33 cellular contexts compared by ENCODE assay signal in genomic region chr3:154668187-154668586, GRCh38.
"Had no signal": no experiment of that assay in that cellular context is flagged by ENCODE, and none has a peak within 500 bp of the region (broad histone marks: within the 10 kb centered on the region; RNA-seq: fewer than 3 reads in every experiment).

No MANE protein-coding gene starts in this region.

- ATAC-seq: activated CD4-positive, alpha-beta T cell treated with anti-CD3 and anti-CD28 coated beads for 36 hours; activated CD8-positive, alpha-beta memory T cell treated with anti-CD3 and anti-CD28 coated beads, Interleukin-2, amount 10 ng/mL, durations not matched to agents 7 days and 5 days; activated CD8-positive, alpha-beta T cell treated with anti-CD3 and anti-CD28 coated beads, Interleukin-2, amount 10 ng/mL, durations not matched to agents 7 days and 5 days; activated naive CD8-positive, alpha-beta T cell treated with anti-CD3 and anti-CD28 coated beads, Interleukin-2, amount 50 U/mL, for 24 hours; body of pancreas; effector memory CD8-positive, alpha-beta T cell; foreskin keratinocyte; gastrocnemius medialis; T-helper 17 cell had no signal

- H3K4me1 ChIP-seq: adrenal gland, body of pancreas, esophagus muscularis mucosa, foreskin keratinocyte, gastrocnemius medialis had no signal

- H3K4me1 Mint-ChIP-seq: activated CD4-positive, alpha-beta T cell treated with anti-CD3 and anti-CD28 coated beads for 36 hours; activated CD4-positive, alpha-beta T cell treated with anti-CD3 and anti-CD28 coated beads, Interleukin-2, amount 10 ng/mL, durations not matched to agents 24 days and 14 days; activated CD8-positive, alpha-beta memory T cell treated with anti-CD3 and anti-CD28 coated beads, Interleukin-2, amount 10 ng/mL, durations not matched to agents 7 days and 5 days; activated naive CD4-positive, alpha-beta T cell treated with anti-CD3 and anti-CD28 coated beads, Interleukin-2, amount 50 U/mL, for 24 hours; activated naive CD8-positive, alpha-beta T cell treated with anti-CD3 and anti-CD28 coated beads for 36 hours; activated naive CD8-positive, alpha-beta T cell treated with anti-CD3 and anti-CD28 coated beads, Interleukin-2, amount 50 U/mL, for 24 hours; T-helper 17 cell had no signal

- H3K27ac Mint-ChIP-seq: activated CD4-positive, alpha-beta memory T cell treated with anti-CD3 and anti-CD28 coated beads for 36 hours; activated CD4-positive, alpha-beta T cell treated with anti-CD3 and anti-CD28 coated beads for 36 hours; activated CD4-positive, alpha-beta T cell treated with anti-CD3 and anti-CD28 coated beads, Interleukin-2, amount 10 ng/mL, durations not matched to agents 24 days and 14 days; activated CD8-positive, alpha-beta memory T cell treated with anti-CD3 and anti-CD28 coated beads, Interleukin-2, amount 10 ng/mL, durations not matched to agents 7 days and 5 days; activated CD8-positive, alpha-beta T cell treated with anti-CD3 and anti-CD28 coated beads, Interleukin-2, amount 10 ng/mL, durations not matched to agents 7 days and 5 days; activated naive CD4-positive, alpha-beta T cell treated with anti-CD3 and anti-CD28 coated beads for 36 hours; activated naive CD4-positive, alpha-beta T cell treated with anti-CD3 and anti-CD28 coated beads, Interleukin-2, amount 50 U/mL, for 24 hours; activated naive CD8-positive, alpha-beta T cell treated with anti-CD3 and anti-CD28 coated beads for 36 hours; activated naive CD8-positive, alpha-beta T cell treated with anti-CD3 and anti-CD28 coated beads, Interleukin-2, amount 50 U/mL, for 24 hours; activated T-helper 1 cell treated with anti-CD3 and anti-CD28 coated beads, Interleukin-12 subunit alpha, Interleukin-12 subunit beta, Interleukin-2, Interleukin-4 antibody, amounts not matched to agents 30 ng/mL and 10 ng/mL and 1 ng/mL, durations not matched to agents 14 hours and 24 hours and 36 hours; activated T-helper 2 cell treated with anti-CD3 and anti-CD28 coated beads, Interferon-gamma antibody, Interleukin-2, Interleukin-4, amounts not matched to agents 10 μg/mL and 5 μg/mL and 100 μg/mL, durations not matched to agents 14 hours and 24 hours and 36 hours; effector memory CD8-positive, alpha-beta T cell; T-helper 17 cell; T-helper 2 cell treated with Interferon-gamma antibody and Interleukin-4, amounts not matched to agents 5 μg/mL and 100 μg/mL, for 36 hours had no signal

- H3K27me3 ChIP-seq: adrenal gland, body of pancreas, esophagus muscularis mucosa, foreskin keratinocyte, gastrocnemius medialis had no signal

- H3K4me3 ChIP-seq: adrenal gland, body of pancreas, esophagus muscularis mucosa, gastrocnemius medialis had no signal

- H3K9me3 Mint-ChIP-seq: activated CD4-positive, alpha-beta T cell treated with anti-CD3 and anti-CD28 coated beads, Interleukin-2, amount 10 ng/mL, durations not matched to agents 24 days and 14 days; activated T-helper 1 cell treated with anti-CD3 and anti-CD28 coated beads, Interleukin-12 subunit alpha, Interleukin-12 subunit beta, Interleukin-2, Interleukin-4 antibody, amounts not matched to agents 30 ng/mL and 10 ng/mL and 1 ng/mL, durations not matched to agents 14 hours and 24 hours and 36 hours; activated T-helper 2 cell treated with anti-CD3 and anti-CD28 coated beads, Interferon-gamma antibody, Interleukin-2, Interleukin-4, amounts not matched to agents 10 μg/mL and 5 μg/mL and 100 μg/mL, durations not matched to agents 14 hours and 24 hours and 36 hours; T-helper 2 cell treated with Interferon-gamma antibody and Interleukin-4, amounts not matched to agents 5 μg/mL and 100 μg/mL, for 36 hours had no signal

- DNase-seq: activated CD4-positive, alpha-beta memory T cell treated with anti-CD3 and anti-CD28 coated beads for 36 hours; activated CD4-positive, alpha-beta T cell treated with anti-CD3 and anti-CD28 coated beads for 36 hours; activated CD4-positive, alpha-beta T cell treated with anti-CD3 and anti-CD28 coated beads, Interleukin-2, amount 10 ng/mL, durations not matched to agents 24 days and 14 days; activated CD4-positive, CD25-positive, alpha-beta regulatory T cell; activated CD4-positive, CD25-positive, alpha-beta regulatory T cell treated with anti-CD3 and anti-CD28 coated beads, Interleukin-2, amount 50 U/mL, for 72 hours; activated CD8-positive, alpha-beta memory T cell treated with anti-CD3 and anti-CD28 coated beads, Interleukin-2, amount 10 ng/mL, durations not matched to agents 7 days and 5 days; activated CD8-positive, alpha-beta memory T cell treated with anti-CD3 and anti-CD28 coated beads, Interleukin-2, amount 50 U/mL, for 4 hours; activated CD8-positive, alpha-beta T cell treated with anti-CD3 and anti-CD28 coated beads, Interleukin-2, amount 10 ng/mL, durations not matched to agents 7 days and 5 days; activated effector memory CD4-positive, alpha-beta T cell treated with anti-CD3 and anti-CD28 coated beads, Interleukin-2, amount 50 U/mL, for 16 hours; activated naive CD4-positive, alpha-beta T cell treated with anti-CD3 and anti-CD28 coated beads for 36 hours; activated naive CD8-positive, alpha-beta T cell treated with anti-CD3 and anti-CD28 coated beads for 36 hours; activated naive CD8-positive, alpha-beta T cell treated with anti-CD3 and anti-CD28 coated beads, Interleukin-2, amount 50 U/mL, for 24 hours; activated T-cell treated with anti-CD3 and anti-CD28 coated beads, Interleukin-2, amount 50 U/mL, for 1 hour; activated T-cell treated with anti-CD3 and anti-CD28 coated beads, Interleukin-2, amount 50 U/mL, for 48 hours; adrenal gland; amygdala; aorta; body of pancreas; caudate nucleus; cortex of kidney; dermis blood vessel endothelial cell; effector CD4-positive, alpha-beta T cell; effector memory CD8-positive, alpha-beta T cell; erythroblast; foreskin keratinocyte; gastrocnemius medialis; T-helper 17 cell; T1000 had no signal

- H3K36me3 Mint-ChIP-seq: activated CD4-positive, alpha-beta memory T cell treated with anti-CD3 and anti-CD28 coated beads for 36 hours; activated CD8-positive, alpha-beta memory T cell treated with anti-CD3 and anti-CD28 coated beads, Interleukin-2, amount 10 ng/mL, durations not matched to agents 7 days and 5 days; activated naive CD4-positive, alpha-beta T cell treated with anti-CD3 and anti-CD28 coated beads, Interleukin-2, amount 50 U/mL, for 24 hours; activated naive CD8-positive, alpha-beta T cell treated with anti-CD3 and anti-CD28 coated beads for 36 hours had no signal

- H3K27ac ChIP-seq: adrenal gland, body of pancreas, esophagus muscularis mucosa, foreskin keratinocyte, gastrocnemius medialis had no signal

- H3K27me3 Mint-ChIP-seq: activated CD4-positive, alpha-beta memory T cell treated with anti-CD3 and anti-CD28 coated beads for 36 hours; activated CD4-positive, alpha-beta T cell treated with anti-CD3 and anti-CD28 coated beads for 36 hours; activated CD4-positive, alpha-beta T cell treated with anti-CD3 and anti-CD28 coated beads, Interleukin-2, amount 10 ng/mL, durations not matched to agents 24 days and 14 days; activated CD8-positive, alpha-beta memory T cell treated with anti-CD3 and anti-CD28 coated beads, Interleukin-2, amount 10 ng/mL, durations not matched to agents 7 days and 5 days; activated naive CD4-positive, alpha-beta T cell treated with anti-CD3 and anti-CD28 coated beads, Interleukin-2, amount 50 U/mL, for 24 hours; activated naive CD8-positive, alpha-beta T cell treated with anti-CD3 and anti-CD28 coated beads, Interleukin-2, amount 50 U/mL, for 24 hours; effector memory CD8-positive, alpha-beta T cell; T-helper 17 cell had no signal

- H3K9me3 ChIP-seq: adrenal gland, body of pancreas, esophagus muscularis mucosa, gastrocnemius medialis had no signal

- H3K36me3 ChIP-seq: adrenal gland, esophagus muscularis mucosa, gastrocnemius medialis had no signal

- H3K4me3 Mint-ChIP-seq: activated CD4-positive, alpha-beta memory T cell treated with anti-CD3 and anti-CD28 coated beads for 36 hours; activated CD4-positive, alpha-beta T cell treated with anti-CD3 and anti-CD28 coated beads for 36 hours; activated CD4-positive, alpha-beta T cell treated with anti-CD3 and anti-CD28 coated beads, Interleukin-2, amount 10 ng/mL, durations not matched to agents 24 days and 14 days; activated CD8-positive, alpha-beta memory T cell treated with anti-CD3 and anti-CD28 coated beads, Interleukin-2, amount 10 ng/mL, durations not matched to agents 7 days and 5 days; activated CD8-positive, alpha-beta T cell treated with anti-CD3 and anti-CD28 coated beads, Interleukin-2, amount 10 ng/mL, durations not matched to agents 7 days and 5 days; activated naive CD4-positive, alpha-beta T cell treated with anti-CD3 and anti-CD28 coated beads for 36 hours; activated naive CD4-positive, alpha-beta T cell treated with anti-CD3 and anti-CD28 coated beads, Interleukin-2, amount 50 U/mL, for 24 hours; activated naive CD8-positive, alpha-beta T cell treated with anti-CD3 and anti-CD28 coated beads for 36 hours; activated naive CD8-positive, alpha-beta T cell treated with anti-CD3 and anti-CD28 coated beads, Interleukin-2, amount 50 U/mL, for 24 hours; activated T-helper 1 cell treated with anti-CD3 and anti-CD28 coated beads, Interleukin-12 subunit alpha, Interleukin-12 subunit beta, Interleukin-2, Interleukin-4 antibody, amounts not matched to agents 30 ng/mL and 10 ng/mL and 1 ng/mL, durations not matched to agents 14 hours and 24 hours and 36 hours; effector memory CD8-positive, alpha-beta T cell; T-helper 17 cell; T-helper 2 cell treated with Interferon-gamma antibody and Interleukin-4, amounts not matched to agents 5 μg/mL and 100 μg/mL, for 36 hours had no signal
